ENCODE assay signal across 14 cellular contexts in the genomic region with DNA sequence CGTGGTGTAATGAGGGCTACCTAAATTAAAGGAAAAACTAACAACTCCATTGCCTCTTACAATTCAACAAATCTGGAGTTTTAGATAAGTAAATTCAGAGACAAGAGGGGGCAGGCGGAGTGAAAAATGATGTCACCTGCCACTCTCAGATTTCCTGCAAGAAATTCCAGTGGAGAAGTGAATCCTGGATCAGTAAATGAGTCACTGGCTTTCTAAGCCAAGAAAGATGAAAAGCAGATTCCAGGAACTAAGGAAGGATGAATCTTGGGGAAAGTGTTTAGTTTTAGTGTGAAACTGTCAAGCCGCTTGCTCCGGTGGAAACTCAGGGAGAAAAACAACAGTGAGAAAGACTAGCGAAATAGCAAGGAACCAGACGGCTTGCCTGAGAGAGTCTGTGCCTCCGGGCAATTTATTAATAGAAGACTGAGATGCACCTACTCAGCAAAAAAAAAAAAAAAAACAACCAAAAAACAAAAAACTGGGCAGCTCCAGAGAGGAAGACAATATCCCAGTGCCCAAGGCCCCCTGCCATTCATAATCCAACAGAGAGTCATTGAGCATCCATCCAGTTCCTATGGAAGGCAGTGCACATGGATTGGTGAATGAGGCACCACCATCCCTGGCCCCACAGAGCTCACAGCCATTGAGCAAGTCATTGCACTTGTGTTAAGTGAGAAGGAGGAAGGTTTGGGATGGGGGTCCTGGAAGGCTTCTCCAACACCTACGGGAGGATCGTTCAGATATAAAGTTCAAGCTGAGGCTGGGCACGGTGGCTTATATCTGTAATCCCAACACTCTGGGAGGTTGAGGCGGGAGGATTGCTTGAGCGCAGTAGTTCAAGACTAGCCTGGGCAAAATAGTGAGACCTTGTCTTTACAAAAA. TPM values are rescaled to one million over a fixed set of nuclear protein-coding genes. Genes with fewer than 3 reads are reported as not detected.
DNase-seq lines count a peak whose midpoint lies in the region; ATAC-seq and TF ChIP-seq lines count a peak whose summit lies in the region.
"Had no signal": no experiment of that assay in that cellular context is flagged by ENCODE, and none has a peak within 500 bp of the region (broad histone marks: within the 10 kb centered on the region; RNA-seq: fewer than 3 reads in every experiment).

No MANE protein-coding gene starts in this region.

- peak overlapping the region in 1 of 2 experiments; percentile 49 for H2BK12ac ChIP-seq in mesenchymal stem cell (ENCODE audit: low read length in 2 of 2)

- H3K27ac Mint-ChIP-seq in IgD-negative memory B cell = peak overlapping the region; percentile 93 to 99 (median 98)
- H3K27ac Mint-ChIP-seq: activated CD4-positive, alpha-beta T cell treated with anti-CD3 and anti-CD28 coated beads for 36 hours had no signal

- no peak overlapping the region for H3K4ac ChIP-seq in mesenchymal stem cell (ENCODE audit: low read depth in 1 of 2, low read length in 2 of 2)

- peak overlapping the region; percentile 24 for H3K4me2 ChIP-seq in mesenchymal stem cell (ENCODE audit: low read length, poor library complexity, severe bottlenecking)

- H3K36me3 Mint-ChIP-seq in IgD-negative memory B cell = peaks cover 1% of the 10 kb centered on the region

- WGBS in mesenchymal stem cell = 57% methylated on average over 11 of the region's 12 CpGs

- ATAC-seq in HG02885 (IDR thresholded peaks at IDR 0.05; ENCODE audit: poor library complexity, unreplicated experiment) (no peak), HG03378 (IDR thresholded peaks at IDR 0.05; ENCODE audit: unreplicated experiment) (no peak)
- ATAC-seq: activated CD4-positive, alpha-beta T cell treated with anti-CD3 and anti-CD28 coated beads for 36 hours had no signal

- H3K4me1 ChIP-seq in mesenchymal stem cell (ENCODE audit: control insufficient read depth, insufficient read depth, low read depth, low read length) = peaks cover 22% of the 10 kb centered on the region

- H2BK5ac ChIP-seq in mesenchymal stem cell (ENCODE audit: low read depth, low read length, poor library complexity, severe bottlenecking) = peak overlapping the region; percentile 68

- no peak overlapping the region for H2BK15ac ChIP-seq in mesenchymal stem cell (ENCODE audit: low read depth, poor library complexity, severe bottlenecking)

- no peak overlapping the region for H2BK120ac ChIP-seq in mesenchymal stem cell (ENCODE audit: low read depth, low read length)

- DNase-seq in AG08395 (ENCODE audit: low spot score) (peak; percentile 65), cardiac fibroblast (ENCODE audit: low read depth in 2 of 2) (peak; percentile 32 to 54), mesenchymal stem cell (peak; percentile 75), DMS153 treated with DMSO at 0.1 percent for 48 hours (lab: John Stamatoyannopoulos, UW; ENCODE audit: unreplicated experiment) (no peak), GM13976 (ENCODE audit: low spot score) (no peak)
- DNase-seq: activated CD4-positive, alpha-beta T cell treated with anti-CD3 and anti-CD28 coated beads for 36 hours; activated effector memory CD4-positive, alpha-beta T cell treated with Interleukin-2 at 50 U/mL for 16 hours; NCI-H2107; SIG-M5; transverse colon had no signal

- TF ChIP-seq CTCF in cardiac fibroblast (IDR thresholded peaks at IDR 0.05; ENCODE audit: low read depth, low read length) (no peak), GM13976 (IDR thresholded peaks at IDR 0.05; ENCODE audit: borderline replicate concordance, control extremely low read depth, extremely low read depth, insufficient read depth, missing control alignments) (no peak)

- H3K27me3 ChIP-seq in mesenchymal stem cell (ENCODE audit: control insufficient read depth in 1 of 2, insufficient read depth in 1 of 2, low read length in 2 of 2) = no peaks in the 10 kb centered on the region
- H3K27me3 ChIP-seq: transverse colon had no signal

- no peaks in the 10 kb centered on the region for H3K9me3 ChIP-seq in mesenchymal stem cell (ENCODE audit: control insufficient read depth, low read length)
- H3K9me3 ChIP-seq: transverse colon had no signal

- H3K4me3 Mint-ChIP-seq in IgD-negative memory B cell = peak overlapping the region; percentile 54 to 94 (median 82)
- H3K4me3 Mint-ChIP-seq: activated CD4-positive, alpha-beta T cell treated with anti-CD3 and anti-CD28 coated beads for 36 hours had no signal

- H3K4me1 Mint-ChIP-seq in IgD-negative memory B cell = peaks cover 48 to 52% (median 50%) of the 10 kb centered on the region in 3 donors

- H4K8ac ChIP-seq in mesenchymal stem cell (ENCODE audit: low read length) = peak overlapping the region; percentile 60

- peak overlapping the region; percentile 85 for H4K91ac ChIP-seq in mesenchymal stem cell (ENCODE audit: low read length)

- H3K4me3 ChIP-seq in cardiac fibroblast (replicated peaks in 1 of 2; ENCODE audit: low read depth in 2 of 2, low read length in 2 of 2) (no peak overlapping the region), mesenchymal stem cell (ENCODE audit: insufficient read depth in 1 of 2, low read depth in 1 of 2, low read length in 2 of 2) (peak overlapping the region in 1 of 2 experiments; percentile 58)
- H3K4me3 ChIP-seq: transverse colon had no signal

- H3K18ac ChIP-seq in mesenchymal stem cell (ENCODE audit: low read depth in 1 of 2, low read length in 2 of 2) = peak overlapping the region in 1 of 2 experiments; percentile 37

- no peaks in the 10 kb centered on the region for H3K9me3 Mint-ChIP-seq in IgD-negative memory B cell

- H3K9ac ChIP-seq in mesenchymal stem cell (ENCODE audit: low read length) = peak overlapping the region; percentile 73

- no peak overlapping the region for H3K23ac ChIP-seq in mesenchymal stem cell (ENCODE audit: low read length in 2 of 2)

- no peak overlapping the region for H3K14ac ChIP-seq in mesenchymal stem cell (ENCODE audit: low read length in 2 of 2)

- in situ Hi-C loops in GM13976 (cut with MboI; ENCODE audit: low sequenced_read_pairs, unreplicated experiment) = no loop called here

- peak overlapping the region; percentile 74 for H3K27ac ChIP-seq in mesenchymal stem cell (ENCODE audit: low read length, poor library complexity, severe bottlenecking)
- H3K27ac ChIP-seq: C4-2B had no signal

- H3K27me3 Mint-ChIP-seq in IgD-negative memory B cell = no peaks in the 10 kb centered on the region
- H3K27me3 Mint-ChIP-seq: activated CD4-positive, alpha-beta T cell treated with anti-CD3 and anti-CD28 coated beads for 36 hours had no signal

- H3K36me3 ChIP-seq in mesenchymal stem cell (ENCODE audit: control insufficient read depth in 1 of 2, insufficient read depth in 2 of 2, low read depth in 1 of 2, low read length in 2 of 2) = no peaks in the 10 kb centered on the region
- H3K36me3 ChIP-seq: transverse colon had no signal

- peak overlapping the region; percentile 77 for H2AK5ac ChIP-seq in mesenchymal stem cell (ENCODE audit: low read length, severe bottlenecking)

- no peaks in the 10 kb centered on the region for H3K79me1 ChIP-seq in mesenchymal stem cell (replicated peaks; ENCODE audit: low read length, poor library complexity, severe bottlenecking)

- H2AFZ ChIP-seq in mesenchymal stem cell (ENCODE audit: low read depth, low read length) = no peak overlapping the region

RNA-seq across cellular contexts. Expression of a gene that starts 12.1 kb away (rescaled TPM):
- 43.8 TPM for polyA plus RNA-seq in IgD-negative memory B cell
- 59.7 TPM for polyA plus RNA-seq in mesenchymal stem cell (2013, experiment 1 of 2)
- 58.4 TPM for polyA plus RNA-seq in mesenchymal stem cell (2013, experiment 2 of 2)

RNA-seq across cellular contexts. Expression of a gene that starts 33.2 kb away (rescaled TPM):
- not detected for polyA plus RNA-seq in IgD-negative memory B cell
- polyA plus RNA-seq in mesenchymal stem cell (2013, experiment 1 of 2) = not detected
- not detected for polyA plus RNA-seq in mesenchymal stem cell (2013, experiment 2 of 2)

RNA-seq across cellular contexts. Expression of a gene that starts 35.6 kb away (rescaled TPM):
- 160 TPM for polyA plus RNA-seq in IgD-negative memory B cell
- polyA plus RNA-seq in mesenchymal stem cell (2013, experiment 1 of 2) = 140 TPM
- 136 TPM for polyA plus RNA-seq in mesenchymal stem cell (2013, experiment 2 of 2)

RNA-seq across cellular contexts. Expression of a gene that starts 45.8 kb away (rescaled TPM):
- 70.9 TPM for polyA plus RNA-seq in IgD-negative memory B cell
- polyA plus RNA-seq in mesenchymal stem cell (2013, experiment 1 of 2) = 19.8 TPM
- polyA plus RNA-seq in mesenchymal stem cell (2013, experiment 2 of 2) = 18.5 TPM

Comparison
In these comparisons a context has a peak if more than half of its experiments do, and no peak if none do; other contexts are left out.
1. DNase-seq: peak in AG08395 (single experiment), cardiac fibroblast (2 of 2) and mesenchymal stem cell (single experiment); none in DMS153 treated with DMSO at 0.1 percent for 48 hours (single experiment) and GM13976 (single experiment).